Comparison of ENCODE assay signal across 17 cellular contexts in genomic region chr3:61707492-61707891, GRCh38.
DNase-seq lines count a peak whose midpoint lies in the region; ATAC-seq, FAIRE-seq and TF ChIP-seq lines count a peak whose summit lies in the region.
"Had no signal": no experiment of that assay in that cellular context is flagged by ENCODE, and none has a peak within 500 bp of the region (broad histone marks: within the 10 kb centered on the region; RNA-seq: fewer than 3 reads in every experiment).

No MANE protein-coding gene starts in this region.

- H3K4me1 ChIP-seq in GM23338 (ENCODE audit: insufficient read depth) (peaks cover 67% of the 10 kb centered on the region), H9 (ENCODE audit: insufficient read depth, low read length) (peaks cover 29% of the 10 kb centered on the region), PC-9 (replicated peaks; ENCODE audit: insufficient read depth) (peaks cover 14% of the 10 kb centered on the region; the same call in 1 of the 2 replicates), small intestine (ENCODE audit: control insufficient read depth in 2 of 2, insufficient read depth in 1 of 2, low read depth in 1 of 2, low read length in 1 of 2) (no peaks in the 10 kb centered on the region)

- H3K79me2 ChIP-seq in GM23338 (replicated peaks; ENCODE audit: insufficient read depth): peaks cover 98% of the 10 kb centered on the region
- H3K79me2 ChIP-seq in H9 (ENCODE audit: insufficient read depth, low read length): peaks cover 42% of the 10 kb centered on the region; the same call in 1 of the 2 replicates
- no peaks in the 10 kb centered on the region for H3K79me2 ChIP-seq in PC-9 (ENCODE audit: low read depth)

- BruUV-seq in PC-9 (replicated peaks; lab: Mats Ljungman, UMichigan): no TSS peak

- H3K23ac ChIP-seq in H9 (ENCODE audit: insufficient read length, low read depth, low read length): no peak overlapping the region

- no peaks in the 10 kb centered on the region for H3K27me3 ChIP-seq in GM23338 (ENCODE audit: insufficient read depth)
- H3K27me3 ChIP-seq in H9 (ENCODE audit: insufficient read depth, low read length): no peaks in the 10 kb centered on the region
- H3K27me3 ChIP-seq in PC-9 (ENCODE audit: insufficient read depth, low read depth): no peaks in the 10 kb centered on the region
- H3K27me3 ChIP-seq in small intestine (ENCODE audit: control insufficient read depth in 2 of 2, insufficient read depth in 2 of 2, low read length in 2 of 2): no peaks in the 10 kb centered on the region

- H3K4me3 ChIP-seq in GM23338 (no peak overlapping the region), PC-9 (no peak overlapping the region), small intestine (ENCODE audit: low read depth in 1 of 2, low read length in 2 of 2) (no peak overlapping the region)
- H3K4me3 ChIP-seq: GM23248 had no signal

- H3K9me3 ChIP-seq in H9 (ENCODE audit: control insufficient read depth, low read depth, low read length) (no peaks in the 10 kb centered on the region), PC-9 (ENCODE audit: insufficient read depth, low read depth) (no peaks in the 10 kb centered on the region), small intestine (ENCODE audit: control insufficient read depth, low read depth) (no peaks in the 10 kb centered on the region)

- no peak overlapping the region for H3K4me3 Mint-ChIP-seq in GM23338
- H3K4me3 Mint-ChIP-seq in H9: no peak overlapping the region
- H3K4me3 Mint-ChIP-seq: CD4-positive, alpha-beta memory T cell had no signal

- no peak overlapping the region for H2BK20ac ChIP-seq in H9 (ENCODE audit: low read depth, low read length, poor library complexity, severe bottlenecking)

- H3K4me2 ChIP-seq in GM23338 (no peak overlapping the region), H9 (ENCODE audit: insufficient read depth, insufficient read length, low read length) (no peak overlapping the region), PC-9 (no peak overlapping the region)

- H3K14ac ChIP-seq in H9 (ENCODE audit: insufficient read depth, low read length): no peak overlapping the region

- H3K27ac ChIP-seq in GM23338 (ENCODE audit: low read depth) (peak overlapping the region; percentile 84), H9 (ENCODE audit: insufficient read length, low read depth, low read length) (peak overlapping the region; percentile 29), PC-9 (0 out of 2 replicates have a peak overlapping the region, but pooled peaks have one; percentile 30), small intestine (ENCODE audit: low read depth in 1 of 2, low read length in 1 of 2) (no peak overlapping the region)
- H3K27ac ChIP-seq: GM23248 had no signal

- peaks cover 64% of the 10 kb centered on the region for H3K4me1 Mint-ChIP-seq in GM23338
- H3K4me1 Mint-ChIP-seq in H9: peaks cover 72 to 78% of the 10 kb centered on the region in 2 experiments
- H3K4me1 Mint-ChIP-seq: CD4-positive, alpha-beta memory T cell had no signal

- peaks cover 17% of the 10 kb centered on the region for H3K79me1 ChIP-seq in H9 (ENCODE audit: insufficient read depth, low read depth, low read length, poor library complexity, severe bottlenecking)

- peaks cover 2% of the 10 kb centered on the region for H3K27me3 Mint-ChIP-seq in GM23338 (ENCODE audit: insufficient read depth, low read depth, poor library complexity)
- H3K27me3 Mint-ChIP-seq in H9 (ENCODE audit: low read depth): no peaks in the 10 kb centered on the region

- no peak overlapping the region for H4K8ac ChIP-seq in H9 (replicated peaks; ENCODE audit: insufficient read length, low read depth, low read length)

- CTCF ChIA-PET in PC-9 (lab: Charles Lee): interaction anchor here (0.6 kb wide), 1 partner anchor 14 kb away, joined by 14 read pairs; no protein-coding TSS in a partner anchor

- no peak overlapping the region for H4K91ac ChIP-seq in H9 (ENCODE audit: insufficient read length, low read depth, low read length)

- no peak overlapping the region for H3T11ph ChIP-seq in H9 (ENCODE audit: low read length)

- POLR2A ChIA-PET in PC-9 (lab: Charles Lee; ENCODE audit: unreplicated experiment): no interaction called here

- H3K56ac ChIP-seq in H9 (ENCODE audit: insufficient read length, low read depth, low read length): no peak overlapping the region

- H3K9me3 Mint-ChIP-seq in GM23338 (peaks cover 19% of the 10 kb centered on the region; the same call in 2 of the 3 replicates), H9 (peaks cover 3 to 15% of the 10 kb centered on the region in 2 experiments; a peak in 4 of 5 replicates)

- H3K23me2 ChIP-seq in H9 (ENCODE audit: insufficient read length, low read depth, low read length, poor library complexity, severe bottlenecking): no peaks in the 10 kb centered on the region

- no peak overlapping the region for H2AFZ ChIP-seq in GM23338
- H2AFZ ChIP-seq in H9 (ENCODE audit: low read length): no peak overlapping the region
- no peak overlapping the region for H2AFZ ChIP-seq in PC-9
- H2AFZ ChIP-seq: GM23248 had no signal

- H3K36me3 ChIP-seq in GM23338 (ENCODE audit: insufficient read depth) (no peaks in the 10 kb centered on the region), PC-9 (ENCODE audit: low read depth) (no peaks in the 10 kb centered on the region), small intestine (ENCODE audit: control insufficient read depth in 2 of 2, insufficient read depth in 2 of 2, low read length in 2 of 2) (no peaks in the 10 kb centered on the region)

- H2BK5ac ChIP-seq in H9 (ENCODE audit: insufficient read length, low read length): no peak overlapping the region

- no peak overlapping the region for H4K5ac ChIP-seq in H9 (ENCODE audit: insufficient read length, low read depth, low read length)

- H3K9me2 ChIP-seq in GM23338 (ENCODE audit: insufficient read depth) (no peaks in the 10 kb centered on the region; the same call in 1 of the 2 replicates), PC-9 (ENCODE audit: insufficient read depth) (no peaks in the 10 kb centered on the region)

- no CpG with 5 or more reads among the region's 1 CpG for WGBS in H9 (ENCODE audit: extremely low coverage, insufficient read length, low lambda C conversion rate)
- 95 to 97% (median 97%) methylated on average over 1 of the region's 1 CpG for WGBS in small intestine, 3 donors

- no peak overlapping the region for H3K18ac ChIP-seq in H9 (ENCODE audit: insufficient read length, low read depth, low read length)

- H3K27ac Mint-ChIP-seq in GM23338 (peak overlapping the region; percentile 72), H9 (peak overlapping the region; percentile 72 to 85 (median 73); a peak in 4 of 7 replicates)
- H3K27ac Mint-ChIP-seq: CD4-positive, alpha-beta memory T cell had no signal

- TF ChIP-seq CTCF in GM23338 (conservative IDR thresholded peaks at IDR 0.05; ENCODE audit: low read depth in 2 of 2) (no peak), H9 (conservative IDR thresholded peaks at IDR 0.05) (no peak), PC-9 (conservative IDR thresholded peaks at IDR 0.05) (no peak)

- no peak overlapping the region for H3K4ac ChIP-seq in H9 (ENCODE audit: low read depth, low read length)

- no peak for ATAC-seq in GM23338

- H2BK12ac ChIP-seq in H9 (ENCODE audit: insufficient read length, low read depth, low read length): no peak overlapping the region

- no peak overlapping the region for H3K9ac ChIP-seq in H9 (ENCODE audit: extremely low read depth, insufficient read length, low read length)
- H3K9ac ChIP-seq: GM23248 had no signal

- intact Hi-C loops in PC-9 (cut with micrococcal nuclease; ENCODE audit: unreplicated experiment): no loop called here

- H3F3A ChIP-seq in GM23338 (replicated peaks; ENCODE audit: low read depth) (peaks cover 3% of the 10 kb centered on the region; the same call in 1 of the 2 replicates), PC-9 (ENCODE audit: insufficient read depth, low read depth) (peaks cover 3% of the 10 kb centered on the region)

- H2AK5ac ChIP-seq in H9 (ENCODE audit: insufficient read length, low read length): peak overlapping the region; percentile 51

- no peak overlapping the region for H2BK120ac ChIP-seq in H9 (ENCODE audit: low read depth, low read length, poor library complexity, severe bottlenecking)

- DNase-seq in GM23338 (ENCODE audit: low spot score): no peak
- no peak for DNase-seq in H9
- DNase-seq in PC-9: no peak
- peak; percentile 48 for DNase-seq in small intestine
- no peak for DNase-seq in DMS79 treated with DMSO at 0.1 percent for 48 hours (lab: John Stamatoyannopoulos, UW)
- DNase-seq in activated CD4-positive, CD25-positive, alpha-beta regulatory T cell treated with anti-CD3 and anti-CD28 coated beads, Interleukin-2, amount 50 U/mL, for 72 hours: no peak
- no peak for DNase-seq in NCI-H2196 (lab: John Stamatoyannopoulos, UW; ENCODE audit: unreplicated experiment)
- DNase-seq: C1 segment of cervical spinal cord; Calu3; CD4-positive, alpha-beta memory T cell; COR-L47; DMS53; DND-41; HCEC 1CT had no signal

- peaks cover 35% of the 10 kb centered on the region for H3K36me3 Mint-ChIP-seq in GM23338 (ENCODE audit: low read depth)
- peaks cover 21 to 23% (median 22%) of the 10 kb centered on the region in 3 experiments for H3K36me3 Mint-ChIP-seq in H9 (ENCODE audit: insufficient read depth in 1 of 3, low read depth in 3 of 3)
- H3K36me3 Mint-ChIP-seq: CD4-positive, alpha-beta memory T cell had no signal

- FAIRE-seq in small intestine (lab: Jason Lieb, UNC): no peak
- FAIRE-seq: G401.6, GM12892 had no signal

- no peak overlapping the region for H2BK15ac ChIP-seq in H9 (ENCODE audit: low read depth, low read length)

- peaks cover 3% of the 10 kb centered on the region; the same call in 1 of the 2 replicates for H4K20me1 ChIP-seq in GM23338 (replicated peaks; ENCODE audit: insufficient read depth)
- H4K20me1 ChIP-seq in H9 (ENCODE audit: control insufficient read depth, insufficient read depth, insufficient read length): no peaks in the 10 kb centered on the region
- H4K20me1 ChIP-seq in PC-9 (ENCODE audit: insufficient read depth): no peaks in the 10 kb centered on the region; the same call in 1 of the 2 replicates

TF ChIP-seq in GM23338, 12 proteins besides CTCF, POLR2A, EP300 and RAD21 (continues in another document):
- TF ChIP-seq STAT1 (IDR thresholded peaks at IDR 0.05; ENCODE audit: unreplicated experiment) (no peak), JUNB (IDR thresholded peaks at IDR 0.05; ENCODE audit: unreplicated experiment) (no peak), CREB1 (CRISPR knock-in tag; IDR thresholded peaks at IDR 0.05; ENCODE audit: low read depth) (no peak), EZH2phosphoT487 (IDR thresholded peaks at IDR 0.05; ENCODE audit: unreplicated experiment) (no peak)

Comparison
In these comparisons a context has a peak if more than half of its experiments do, and no peak if none do; other contexts are left out.
1. H3K27ac ChIP-seq: peak in GM23338 (single experiment), H9 (single experiment) and PC-9 (single experiment); none in small intestine (0 of 2).